ENCODE assay signal across 8 cellular contexts in genomic region chr4:8050555-8051206, GRCh38.
A peak's percentile ranks its signal among the peaks of the same experiment; 100 is the strongest.
DNase-seq lines count a peak whose midpoint lies in the region; ATAC-seq and TF ChIP-seq lines count a peak whose summit lies in the region.

No MANE protein-coding gene starts in this region.

- H3K9ac ChIP-seq in iPS-20b (ENCODE audit: low read depth, low read length): peak overlapping the region; percentile 73; the same call in 1 of the 2 replicates

- 12 to 17% (median 16%) methylated on average over 19 to 28 of the region's 28 CpGs for WGBS in stomach, 5 donors

- H3K9me3 ChIP-seq in iPS-20b (ENCODE audit: insufficient read depth, low read depth, low read length): no peaks in the 10 kb centered on the region
- peaks cover 0 to 15% (median 3%) of the 10 kb centered on the region in 4 donors for H3K9me3 ChIP-seq in stomach

- ATAC-seq in GM18511 (IDR thresholded peaks at IDR 0.05; ENCODE audit: unreplicated experiment) (no peak), GM19328 (IDR thresholded peaks at IDR 0.05; ENCODE audit: unreplicated experiment) (no peak), GM18861 (IDR thresholded peaks at IDR 0.05; ENCODE audit: unreplicated experiment) (no peak)

- H3K27me3 ChIP-seq in iPS-20b (ENCODE audit: insufficient read depth, low read length): no peaks in the 10 kb centered on the region
- H3K27me3 ChIP-seq in stomach: no peaks in the 10 kb centered on the region

- no peaks in the 10 kb centered on the region for H3K36me3 ChIP-seq in iPS-20b (ENCODE audit: insufficient read depth, low read depth, low read length)
- peaks cover 0 to 10% (median 4%) of the 10 kb centered on the region in 4 donors for H3K36me3 ChIP-seq in stomach

- H3K4me1 ChIP-seq in iPS-20b (ENCODE audit: insufficient read depth, low read length) (peaks cover 22% of the 10 kb centered on the region; the same call in 1 of the 2 replicates), stomach (peaks cover 10 to 15% (median 11%) of the 10 kb centered on the region in 4 donors)

- in situ Hi-C loops in astrocyte of the cerebellum (cut with HindIII; ENCODE audit: low sequenced_read_pairs): no loop called here

- no peak for TF ChIP-seq POLR2A in stomach (IDR thresholded peaks at IDR 0.05)

- H3K27ac ChIP-seq in iPS-20b (ENCODE audit: low read length): peak overlapping the region; percentile 94
- H3K27ac ChIP-seq in stomach: peak overlapping the region in 3 of 5 donors; percentile 10 to 68 (median 46)

- no peak for TF ChIP-seq EP300 in stomach (IDR thresholded peaks at IDR 0.05)

- no peak for TF ChIP-seq CTCF in astrocyte of the cerebellum (IDR thresholded peaks at IDR 0.05; ENCODE audit: low read depth, low read length, missing control alignments)
- no peak for TF ChIP-seq CTCF in stomach (IDR thresholded peaks at IDR 0.05)

- intact Hi-C loops in stomach (cut with DNase I; ENCODE audit: low total_unique reads): no loop called here

- DNase-seq in NCI-H1105 (lab: John Stamatoyannopoulos, UW): peak; percentile 66
- peak; percentile 9 for DNase-seq in astrocyte of the cerebellum (ENCODE audit: low read depth)
- peak; percentile 71 for DNase-seq in stomach
- no peak for DNase-seq in activated CD8-positive, alpha-beta memory T cell treated with anti-CD3 and anti-CD28 coated beads for 24 hours

- H3K4me3 ChIP-seq in astrocyte of the cerebellum (ENCODE audit: low read depth, low read length): no peak overlapping the region
- H3K4me3 ChIP-seq in iPS-20b (ENCODE audit: low read length): peak overlapping the region; percentile 46; the same call in 1 of the 2 replicates
- H3K4me3 ChIP-seq in stomach: peak overlapping the region in 2 of 4 donors; percentile 12 to 18
